19 cellular contexts compared by ENCODE assay signal in genomic region chr2:223114170-223114569, GRCh38.
DNase-seq lines count a peak whose midpoint lies in the region; ATAC-seq and TF ChIP-seq lines count a peak whose summit lies in the region.
"Had no signal": no experiment of that assay in that cellular context is flagged by ENCODE, and none has a peak within 500 bp of the region (broad histone marks: within the 10 kb centered on the region; RNA-seq: fewer than 3 reads in every experiment).

No MANE protein-coding gene starts in this region.

- intact Hi-C loops in spleen (cut with DNase I; ENCODE audit: low total_unique reads), result no loop called here

- TF ChIP-seq CTCF in endothelial cell (IDR thresholded peaks at IDR 0.05; ENCODE audit: unreplicated experiment) (no peak), spleen (IDR thresholded peaks at IDR 0.05 in 8 of 11, conservative IDR thresholded peaks at IDR 0.05 in 3 of 11) (no peak), GM20000 (IDR thresholded peaks at IDR 0.05; ENCODE audit: extremely low read depth, missing control alignments) (no peak)

- H3K9me3 Mint-ChIP-seq in endothelial cell (ENCODE audit: unreplicated experiment), result no peaks in the 10 kb centered on the region
- H3K9me3 Mint-ChIP-seq: CD8-positive, alpha-beta T cell had no signal

- TF ChIP-seq POLR2A in spleen (IDR thresholded peaks at IDR 0.05), result no peak

- H3K27ac ChIP-seq in SK-N-MC (peak overlapping the region; percentile 55; the same call in 1 of the 2 replicates), spleen (no peak overlapping the region)
- H3K27ac ChIP-seq: BLaER1 treated with 17β-estradiol and CSF1 and Interleukin-3, amounts not matched to agents 10 nM and 100 nM had no signal

- H3K9me3 ChIP-seq in SK-N-MC (ENCODE audit: low read depth, low read length) (no peaks in the 10 kb centered on the region), spleen (no peaks in the 10 kb centered on the region)
- H3K9me3 ChIP-seq: BLaER1 treated with 17β-estradiol and CSF1 and Interleukin-3, amounts not matched to agents 10 nM and 100 nM; MG63 had no signal

- H3K9ac ChIP-seq in SK-N-MC (ENCODE audit: insufficient read length), result no peak overlapping the region
- H3K9ac ChIP-seq: BLaER1 treated with 17β-estradiol and CSF1 and Interleukin-3, amounts not matched to agents 10 nM and 100 nM had no signal

- WGBS in spleen, 5 donors, result 58 to 62% (median 59%) methylated on average over 3 of the region's 3 CpGs

- ATAC-seq in HG02763 (IDR thresholded peaks at IDR 0.05; ENCODE audit: unreplicated experiment) (no peak), GM21526 (IDR thresholded peaks at IDR 0.05; ENCODE audit: low FRiP score, unreplicated experiment) (no peak)
- ATAC-seq: CD8-positive, alpha-beta T cell had no signal

- H3K36me3 ChIP-seq in SK-N-MC (ENCODE audit: insufficient read depth, low read length), result no peaks in the 10 kb centered on the region
- H3K36me3 ChIP-seq in spleen, result no peaks in the 10 kb centered on the region
- H3K36me3 ChIP-seq: BLaER1 treated with 17β-estradiol and CSF1 and Interleukin-3, amounts not matched to agents 10 nM and 100 nM; MG63 had no signal

- no peaks in the 10 kb centered on the region for H3K4me1 ChIP-seq in spleen
- H3K4me1 ChIP-seq: BLaER1 treated with 17β-estradiol and CSF1 and Interleukin-3, amounts not matched to agents 10 nM and 100 nM had no signal

- H3K4me1 Mint-ChIP-seq in endothelial cell (ENCODE audit: unreplicated experiment), result peaks cover 12% of the 10 kb centered on the region

- peaks cover 3% of the 10 kb centered on the region for H3K27me3 Mint-ChIP-seq in endothelial cell (ENCODE audit: unreplicated experiment)

- peak; percentile 66 for DNase-seq in EH (ENCODE audit: low read depth)
- no peak for DNase-seq in SK-N-MC (ENCODE audit: low read depth, low spot score)
- no peak for DNase-seq in endothelial cell (ENCODE audit: low spot score)
- peak; percentile 51 for DNase-seq in pulmonary artery endothelial cell (ENCODE audit: low read depth, low spot score)
- DNase-seq in spleen, result no peak
- no peak for DNase-seq in GM20000 (ENCODE audit: low spot score)
- DNase-seq: ACHN; CD8-positive, alpha-beta T cell; GF-D8; Kasumi-1; MG63; NCI-H1417; NCI-H1694 treated with DMSO at 0.1 percent for 48 hours; NCI-H446 treated with DMSO at 0.1 percent for 48 hours; NCI-H748 treated with DMSO at 0.1 percent for 48 hours; SIG-M5 had no signal

- no peak overlapping the region for H3K4me3 Mint-ChIP-seq in endothelial cell (ENCODE audit: unreplicated experiment)
- H3K4me3 Mint-ChIP-seq: CD8-positive, alpha-beta T cell had no signal

- no peak overlapping the region for H3K4me3 ChIP-seq in SK-N-MC
- H3K4me3 ChIP-seq in spleen, result no peak overlapping the region
- H3K4me3 ChIP-seq: BLaER1 treated with 17β-estradiol and CSF1 and Interleukin-3, amounts not matched to agents 10 nM and 100 nM; MG63 had no signal

- H3K36me3 Mint-ChIP-seq in endothelial cell (ENCODE audit: low read depth, unreplicated experiment), result no peaks in the 10 kb centered on the region
- H3K36me3 Mint-ChIP-seq: CD8-positive, alpha-beta T cell had no signal

- H3K27ac Mint-ChIP-seq in endothelial cell (ENCODE audit: unreplicated experiment), result peak overlapping the region; percentile 36
- H3K27ac Mint-ChIP-seq: CD8-positive, alpha-beta T cell had no signal

- no peaks in the 10 kb centered on the region for H3K27me3 ChIP-seq in spleen (replicated peaks in 1 of 7)
- H3K27me3 ChIP-seq: BLaER1 treated with 17β-estradiol and CSF1 and Interleukin-3, amounts not matched to agents 10 nM and 100 nM; MG63 had no signal

Comparison
In these comparisons a context has a peak if more than half of its experiments do, and no peak if none do; other contexts are left out.
1. DNase-seq: peak in EH (single experiment) and pulmonary artery endothelial cell (single experiment); none in SK-N-MC (single experiment), endothelial cell (single experiment), spleen (single experiment) and GM20000 (single experiment).